20 cellular contexts compared by ENCODE assay signal in the genomic region with DNA sequence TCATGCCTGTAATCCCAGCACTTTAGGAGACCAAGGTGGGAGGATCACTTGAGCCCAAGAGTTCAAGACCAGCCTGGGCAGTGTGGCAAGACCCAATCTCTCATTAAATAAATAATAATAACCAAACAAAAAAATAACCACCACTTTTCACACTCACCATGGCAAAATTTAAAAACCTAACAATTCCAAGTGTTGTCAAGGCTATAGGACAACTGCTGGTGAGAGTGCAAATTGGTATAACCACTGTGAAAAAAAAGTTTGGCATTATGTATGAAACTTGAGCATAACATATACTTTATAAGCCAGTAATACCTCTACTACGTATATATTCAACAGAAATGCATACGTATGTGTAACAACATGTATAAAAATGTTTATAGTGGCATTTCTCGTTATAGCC. TPM values are rescaled to one million over a fixed set of nuclear protein-coding genes. Genes with fewer than 3 reads are reported as not detected.
A peak's percentile ranks its signal among the peaks of the same experiment; 100 is the strongest.
DNase-seq lines count a peak whose midpoint lies in the region; ATAC-seq, FAIRE-seq and TF ChIP-seq lines count a peak whose summit lies in the region.
"Had no signal": no experiment of that assay in that cellular context is flagged by ENCODE, and none has a peak within 500 bp of the region (broad histone marks: within the 10 kb centered on the region; RNA-seq: fewer than 3 reads in every experiment).

No MANE protein-coding gene starts in this region.

- peaks cover 16% of the 10 kb centered on the region for H3K79me2 ChIP-seq in HepG2 (ENCODE audit: insufficient read depth, low read length)

- no peaks in the 10 kb centered on the region; a peak in 1 of 5 replicates for H3K27me3 ChIP-seq in HepG2 (ENCODE audit: control insufficient read depth in 1 of 2, insufficient read depth in 2 of 2, low read length in 2 of 2)
- no peaks in the 10 kb centered on the region for H3K27me3 ChIP-seq in right lobe of liver
- H3K27me3 ChIP-seq in CD8-positive, alpha-beta T cell (ENCODE audit: insufficient read depth, low read length), result no peaks in the 10 kb centered on the region
- no peaks in the 10 kb centered on the region for H3K27me3 ChIP-seq in effector memory CD4-positive, alpha-beta T cell (replicated peaks; ENCODE audit: control insufficient read depth, insufficient read depth, low read length, poor library complexity, severe bottlenecking)
- H3K27me3 ChIP-seq: BLaER1 had no signal

- H3K4me1 ChIP-seq in HepG2 (ENCODE audit: insufficient read depth, low read length) (peaks cover 19% of the 10 kb centered on the region), right lobe of liver (peaks cover 0 to 47% (median 23%) of the 10 kb centered on the region in 4 donors)
- peaks cover 12% of the 10 kb centered on the region for H3K4me1 ChIP-seq in CD8-positive, alpha-beta T cell (ENCODE audit: insufficient read depth, low read length)
- no peaks in the 10 kb centered on the region for H3K4me1 ChIP-seq in effector memory CD4-positive, alpha-beta T cell (ENCODE audit: control insufficient read depth, insufficient read depth, low read length, poor library complexity, severe bottlenecking)

- TF ChIP-seq POLR2A in HepG2 (IDR thresholded peaks at IDR 0.05; ENCODE audit: insufficient read depth in 1 of 2, low read depth in 2 of 2, low read length in 2 of 2) (no peak), right lobe of liver (IDR thresholded peaks at IDR 0.05) (no peak)

- H3K4me3 Mint-ChIP-seq in CD8-positive, alpha-beta T cell, result no peak overlapping the region
- H3K4me3 Mint-ChIP-seq: B cell; CD4-positive, CD25-positive, alpha-beta regulatory T cell had no signal

- H3K27me3 Mint-ChIP-seq in CD8-positive, alpha-beta T cell (ENCODE audit: low read depth), result no peaks in the 10 kb centered on the region
- H3K27me3 Mint-ChIP-seq: B cell had no signal

- POLR2A ChIA-PET in HepG2 (lab: Yijun Ruan, JAX), result no interaction called here
- POLR2A ChIA-PET in CD8-positive, alpha-beta T cell (lab: Charles Lee), result no interaction called here

- CTCF ChIA-PET in HepG2 (lab: Yijun Ruan, JAX; ENCODE audit: low intra/inter-chr PET ratio, low total read pairs), result no interaction called here
- CTCF ChIA-PET in CD8-positive, alpha-beta T cell (lab: Charles Lee), result no interaction called here

- no TSS peak for BruUV-seq in HepG2 (replicated peaks; lab: Mats Ljungman, UMichigan)

- no peaks in the 10 kb centered on the region for H3K9me3 Mint-ChIP-seq in CD8-positive, alpha-beta T cell
- H3K9me3 Mint-ChIP-seq: CD4-positive, CD25-positive, alpha-beta regulatory T cell had no signal

- peaks cover 5 to 18% of the 10 kb centered on the region in 2 experiments for H3K36me3 ChIP-seq in HepG2 (replicated peaks in 1 of 2; ENCODE audit: control insufficient read depth in 1 of 2, insufficient read depth in 2 of 2, low read length in 2 of 2)
- H3K36me3 ChIP-seq in right lobe of liver, result no peaks in the 10 kb centered on the region
- H3K36me3 ChIP-seq in CD8-positive, alpha-beta T cell (ENCODE audit: insufficient read depth, low read length), result peaks cover 5% of the 10 kb centered on the region
- H3K36me3 ChIP-seq in effector memory CD4-positive, alpha-beta T cell (ENCODE audit: control insufficient read depth, insufficient read depth, low read length), result peaks cover 12% of the 10 kb centered on the region

- ATAC-seq in HepG2 (no peak), right lobe of liver (no peak)
- no peak for ATAC-seq in CD8-positive, alpha-beta T cell

- no peak overlapping the region for H3K9ac ChIP-seq in HepG2 (ENCODE audit: insufficient read depth, low read depth, low read length)
- H3K9ac ChIP-seq: BLaER1, GM23248 had no signal

- in situ Hi-C loops in HepG2 (cut with HindIII; ENCODE audit: extremely low pct_ligation_motif_present, low pct_unique_long_range_greater_than_20kb), result no loop called here

- H3K36me3 Mint-ChIP-seq in CD8-positive, alpha-beta T cell, result peaks cover 33% of the 10 kb centered on the region

- no peak overlapping the region for H2AFZ ChIP-seq in HepG2 (ENCODE audit: low read length)
- H2AFZ ChIP-seq: GM23248 had no signal

- intact Hi-C loops in HepG2 (cut with micrococcal nuclease; ENCODE audit: unreplicated experiment) (no loop called here), right lobe of liver (cut with DNase I) (no loop called here)
- intact Hi-C loops in CD8-positive, alpha-beta T cell (cut with DNase I, micrococcal nuclease), result no loop called here

- peaks cover 11% of the 10 kb centered on the region for H4K20me1 ChIP-seq in HepG2 (ENCODE audit: insufficient read depth, low read length)

- H3K27ac ChIP-seq in HepG2 (ENCODE audit: extremely low read length, insufficient read depth, low read length) (no peak overlapping the region), right lobe of liver (no peak overlapping the region)
- H3K27ac ChIP-seq in CD8-positive, alpha-beta T cell (ENCODE audit: low read depth, low read length), result no peak overlapping the region
- H3K27ac ChIP-seq in effector memory CD4-positive, alpha-beta T cell (ENCODE audit: insufficient read depth, low read length, poor library complexity, severe bottlenecking), result peak overlapping the region; percentile 3
- H3K27ac ChIP-seq: BLaER1, C4-2B, GM23248 had no signal

- no peak overlapping the region for H3K4me2 ChIP-seq in HepG2 (ENCODE audit: low read depth, low read length)
- H3K4me2 ChIP-seq: BLaER1 had no signal

- DNase-seq in HepG2 (ENCODE audit: low spot score) (no peak), right lobe of liver (no peak), DMS79 treated with DMSO at 0.1 percent for 48 hours (lab: John Stamatoyannopoulos, UW) (no peak), NCI-H1092 treated with DMSO at 0.1 percent for 48 hours (lab: John Stamatoyannopoulos, UW) (no peak)
- DNase-seq in CD8-positive, alpha-beta T cell, result no peak
- no peak for DNase-seq in effector memory CD4-positive, alpha-beta T cell
- DNase-seq: Calu3; CD4-positive, CD25-positive, alpha-beta regulatory T cell; COR-L47; DMS53; DND-41; GM23248; H7; HCEC 1CT had no signal

- WGBS in HepG2 (ENCODE audit: low lambda C conversion rate), result 98% methylated on average over 3 of the region's 3 CpGs
- 94% methylated on average over 3 of the region's 3 CpGs for WGBS in right lobe of liver (ENCODE audit: insufficient coverage, low coverage, low lambda C conversion rate, missing lambda C conversion rate)

- TF ChIP-seq EP300 in HepG2 (IDR thresholded peaks at IDR 0.05; ENCODE audit: low read depth in 2 of 2, low read length in 2 of 2) (no peak), HepG2 (CRISPR knock-in tag; IDR thresholded peaks at IDR 0.05; ENCODE audit: borderline replicate concordance) (no peak)

- H3K27ac Mint-ChIP-seq in CD8-positive, alpha-beta T cell, result peak overlapping the region; percentile 45
- H3K27ac Mint-ChIP-seq: B cell had no signal

- H3K4me1 Mint-ChIP-seq in CD8-positive, alpha-beta T cell (ENCODE audit: low read depth), result peaks cover 27% of the 10 kb centered on the region

- TF ChIP-seq RAD21 in HepG2 (CRISPR knock-in tag; IDR thresholded peaks at IDR 0.05), result no peak

- H3K4me3 ChIP-seq in HepG2 (replicated peaks in 1 of 3; ENCODE audit: insufficient read depth in 1 of 3, low read depth in 2 of 3, low read length in 3 of 3), result no peak overlapping the region
- H3K4me3 ChIP-seq in right lobe of liver, result no peak overlapping the region
- H3K4me3 ChIP-seq in CD8-positive, alpha-beta T cell (ENCODE audit: low read depth, low read length), result no peak overlapping the region
- H3K4me3 ChIP-seq in effector memory CD4-positive, alpha-beta T cell (ENCODE audit: insufficient read depth, low read depth, low read length, poor library complexity, severe bottlenecking), result no peak overlapping the region
- H3K4me3 ChIP-seq: BLaER1, GM23248 had no signal

- H3K9me3 ChIP-seq in HepG2 (ENCODE audit: low read length) (no peaks in the 10 kb centered on the region), right lobe of liver (no peaks in the 10 kb centered on the region)
- no peaks in the 10 kb centered on the region for H3K9me3 ChIP-seq in CD8-positive, alpha-beta T cell (ENCODE audit: low read length)
- no peaks in the 10 kb centered on the region for H3K9me3 ChIP-seq in effector memory CD4-positive, alpha-beta T cell (ENCODE audit: control insufficient read depth, low read length)
- H3K9me3 ChIP-seq: BLaER1 had no signal

- FAIRE-seq in HepG2 (lab: Jason Lieb, UNC), result no peak
- FAIRE-seq: G401.6, GM19239, H1 had no signal

- TF ChIP-seq CTCF in HepG2 (CRISPR knock-in tag; IDR thresholded peaks at IDR 0.05), result no peak
- no peak for TF ChIP-seq CTCF in right lobe of liver (IDR thresholded peaks at IDR 0.05)
- no peak for TF ChIP-seq CTCF in CD8-positive, alpha-beta T cell (IDR thresholded peaks at IDR 0.05)

RNA-seq across cellular contexts. Expression of gene PRR3, which starts 3.8 kb away (rescaled TPM):
- total RNA-seq in HepG2 (2016; rRNA removed; fragmentation: Illumina TruSeq; extraction: Trizol), result 13.9 and 14.6 TPM in 2 replicates
- 6.5 and 6.6 TPM in 2 replicates for total RNA-seq in HepG2 (2016; cell fraction: cytosol; rRNA removed; fragmentation: Illumina TruSeq; extraction: Trizol; ENCODE audit: low read depth)
- total RNA-seq in HepG2 (2016; cell fraction: insoluble cytoplasmic fraction; rRNA removed; fragmentation: Illumina TruSeq; extraction: Trizol), result 13.8 and 15.5 TPM in 2 replicates
- 12.6 and 13.1 TPM in 2 replicates for total RNA-seq in HepG2 (2016; cell fraction: membrane; rRNA removed; fragmentation: Illumina TruSeq; extraction: Trizol)
- total RNA-seq in HepG2 (2016; cell fraction: nucleus; rRNA removed; fragmentation: Illumina TruSeq; extraction: Trizol), result 11.4 and 14.4 TPM in 2 replicates
- 20.6 and 21.2 TPM in 2 replicates for polyA plus RNA-seq in HepG2 (2011; rRNA removed)
- polyA plus RNA-seq in HepG2 (2011; cell fraction: cytosol; rRNA removed), result 14.8 and 17.1 TPM in 2 replicates
- 16.1 and 23.0 TPM in 2 replicates for polyA plus RNA-seq in HepG2 (2011; cell fraction: nucleus; rRNA removed)
- polyA plus RNA-seq in HepG2 (2012), result 12.5 and 15.6 TPM in 2 replicates
- 5.9 and 6.1 TPM in 2 replicates for polyA plus RNA-seq in HepG2 (2016; cell fraction: cytosol; fragmentation: Illumina TruSeq; extraction: Trizol; ENCODE audit: low read depth)
- polyA plus RNA-seq in HepG2 (2016; cell fraction: insoluble cytoplasmic fraction; fragmentation: Illumina TruSeq; extraction: Trizol; ENCODE audit: low read depth), result 27.5 and 29.3 TPM in 2 replicates
- 13.6 and 13.9 TPM in 2 replicates for polyA plus RNA-seq in HepG2 (2016; cell fraction: membrane; fragmentation: Illumina TruSeq; extraction: Trizol; ENCODE audit: low read depth)
- polyA plus RNA-seq in HepG2 (2016; cell fraction: nucleus; fragmentation: Illumina TruSeq; extraction: Trizol; ENCODE audit: insufficient read depth, low read depth), result 25.4 and 26.7 TPM in 2 replicates
- polyA minus RNA-seq in HepG2 (2011; rRNA and poly(A)+ RNA removed; ENCODE audit: low replicate concordance), result 34.9 and 73.8 TPM in 2 replicates
- 4.9 and 5.8 TPM in 2 replicates for polyA minus RNA-seq in HepG2 (2011; cell fraction: cytosol; rRNA and poly(A)+ RNA removed)
- 20.6 and 27.1 TPM in 2 replicates for polyA minus RNA-seq in HepG2 (2011; cell fraction: nucleus; rRNA and poly(A)+ RNA removed)
- 1 to 10 TPM; 2.3 to 3.8 (median 2.6) TPM for total RNA-seq in right lobe of liver
- total RNA-seq in CD8-positive, alpha-beta T cell, result 10 to 100 TPM; 11.3 to 13.3 TPM

RNA-seq across cellular contexts. Expression of gene GNL1, which starts 4.6 kb away (rescaled TPM):
- total RNA-seq in HepG2 (2016; rRNA removed; fragmentation: Illumina TruSeq; extraction: Trizol) (54.8 and 55.6 TPM in 2 replicates), right lobe of liver (10 to 100 TPM in 5 of 6 experiments, 1 to 10 TPM in 1; 5.1 to 25.6 (median 19.8) TPM)
- total RNA-seq in HepG2 (2016; cell fraction: cytosol; rRNA removed; fragmentation: Illumina TruSeq; extraction: Trizol; ENCODE audit: low read depth), result 11.5 and 14.7 TPM in 2 replicates
- 48.5 and 56.5 TPM in 2 replicates for total RNA-seq in HepG2 (2016; cell fraction: insoluble cytoplasmic fraction; rRNA removed; fragmentation: Illumina TruSeq; extraction: Trizol)
- total RNA-seq in HepG2 (2016; cell fraction: membrane; rRNA removed; fragmentation: Illumina TruSeq; extraction: Trizol), result 23.9 and 27.8 TPM in 2 replicates
- total RNA-seq in HepG2 (2016; cell fraction: nucleus; rRNA removed; fragmentation: Illumina TruSeq; extraction: Trizol), result 27.7 and 34.5 TPM in 2 replicates
- polyA plus RNA-seq in HepG2 (2011; rRNA removed), result 35.0 and 46.8 TPM in 2 replicates
- polyA plus RNA-seq in HepG2 (2011; cell fraction: cytosol; rRNA removed), result 25.1 and 32.1 TPM in 2 replicates
- 40.6 and 54.9 TPM in 2 replicates for polyA plus RNA-seq in HepG2 (2011; cell fraction: nucleus; rRNA removed)
- polyA plus RNA-seq in HepG2 (2012), result 45.3 and 50.3 TPM in 2 replicates
- polyA plus RNA-seq in HepG2 (2016; cell fraction: cytosol; fragmentation: Illumina TruSeq; extraction: Trizol; ENCODE audit: low read depth), result 12.7 and 15.8 TPM in 2 replicates
- polyA plus RNA-seq in HepG2 (2016; cell fraction: insoluble cytoplasmic fraction; fragmentation: Illumina TruSeq; extraction: Trizol; ENCODE audit: low read depth), result 53.9 and 60.5 TPM in 2 replicates
- polyA plus RNA-seq in HepG2 (2016; cell fraction: membrane; fragmentation: Illumina TruSeq; extraction: Trizol; ENCODE audit: low read depth), result 19.5 and 25.2 TPM in 2 replicates
- polyA plus RNA-seq in HepG2 (2016; cell fraction: nucleus; fragmentation: Illumina TruSeq; extraction: Trizol; ENCODE audit: insufficient read depth, low read depth), result 84.3 and 89.3 TPM in 2 replicates
- polyA minus RNA-seq in HepG2 (2011; rRNA and poly(A)+ RNA removed; ENCODE audit: low replicate concordance), result 34.2 and 47.6 TPM in 2 replicates
- polyA minus RNA-seq in HepG2 (2011; cell fraction: cytosol; rRNA and poly(A)+ RNA removed), result 22.4 and 23.5 TPM in 2 replicates
- polyA minus RNA-seq in HepG2 (2011; cell fraction: nucleus; rRNA and poly(A)+ RNA removed), result 22.4 and 27.0 TPM in 2 replicates
- total RNA-seq in CD8-positive, alpha-beta T cell, result 100 to 1,000 TPM; 148 to 159 TPM

RNA-seq across cellular contexts. Expression of gene ABCF1, which starts 10.3 kb away (rescaled TPM):
- total RNA-seq in HepG2 (2016; rRNA removed; fragmentation: Illumina TruSeq; extraction: Trizol), result 98.9 and 104 TPM in 2 replicates
- total RNA-seq in HepG2 (2016; cell fraction: cytosol; rRNA removed; fragmentation: Illumina TruSeq; extraction: Trizol; ENCODE audit: low read depth), result 8.1 and 8.9 TPM in 2 replicates
- total RNA-seq in HepG2 (2016; cell fraction: insoluble cytoplasmic fraction; rRNA removed; fragmentation: Illumina TruSeq; extraction: Trizol), result 89.2 and 106 TPM in 2 replicates
- total RNA-seq in HepG2 (2016; cell fraction: membrane; rRNA removed; fragmentation: Illumina TruSeq; extraction: Trizol), result 23.0 and 27.5 TPM in 2 replicates
- total RNA-seq in HepG2 (2016; cell fraction: nucleus; rRNA removed; fragmentation: Illumina TruSeq; extraction: Trizol), result 61.2 and 71.0 TPM in 2 replicates
- polyA plus RNA-seq in HepG2 (2011; rRNA removed), result 25.4 and 33.7 TPM in 2 replicates
- 35.0 and 35.5 TPM in 2 replicates for polyA plus RNA-seq in HepG2 (2011; cell fraction: cytosol; rRNA removed)
- polyA plus RNA-seq in HepG2 (2011; cell fraction: nucleus; rRNA removed), result 75.1 and 116 TPM in 2 replicates
- 50.5 and 61.2 TPM in 2 replicates for polyA plus RNA-seq in HepG2 (2012)
- polyA plus RNA-seq in HepG2 (2016; cell fraction: cytosol; fragmentation: Illumina TruSeq; extraction: Trizol; ENCODE audit: low read depth), result 5.5 and 7.0 TPM in 2 replicates
- 87.5 and 108 TPM in 2 replicates for polyA plus RNA-seq in HepG2 (2016; cell fraction: insoluble cytoplasmic fraction; fragmentation: Illumina TruSeq; extraction: Trizol; ENCODE audit: low read depth)
- polyA plus RNA-seq in HepG2 (2016; cell fraction: membrane; fragmentation: Illumina TruSeq; extraction: Trizol; ENCODE audit: low read depth), result 13.4 and 16.7 TPM in 2 replicates
- 107 and 118 TPM in 2 replicates for polyA plus RNA-seq in HepG2 (2016; cell fraction: nucleus; fragmentation: Illumina TruSeq; extraction: Trizol; ENCODE audit: insufficient read depth, low read depth)
- 69.0 and 79.0 TPM in 2 replicates for polyA minus RNA-seq in HepG2 (2011; rRNA and poly(A)+ RNA removed; ENCODE audit: low replicate concordance)
- polyA minus RNA-seq in HepG2 (2011; cell fraction: cytosol; rRNA and poly(A)+ RNA removed), result 37.8 and 41.4 TPM in 2 replicates
- polyA minus RNA-seq in HepG2 (2011; cell fraction: nucleus; rRNA and poly(A)+ RNA removed), result 51.5 and 64.8 TPM in 2 replicates
- 10 to 100 TPM; 23.3 to 35.2 (median 26.8) TPM for total RNA-seq in right lobe of liver
- total RNA-seq in CD8-positive, alpha-beta T cell, result 100 to 1,000 TPM; 121 to 130 TPM

RNA-seq across cellular contexts. Expression of gene PPP1R10, which starts 56.1 kb away (rescaled TPM):
- 19.5 and 38.4 TPM in 2 replicates for total RNA-seq in HepG2 (2016; rRNA removed; fragmentation: Illumina TruSeq; extraction: Trizol)
- total RNA-seq in HepG2 (2016; cell fraction: cytosol; rRNA removed; fragmentation: Illumina TruSeq; extraction: Trizol; ENCODE audit: low read depth), result 5.1 and 5.4 TPM in 2 replicates
- total RNA-seq in HepG2 (2016; cell fraction: insoluble cytoplasmic fraction; rRNA removed; fragmentation: Illumina TruSeq; extraction: Trizol), result 13.2 and 42.6 TPM in 2 replicates
- total RNA-seq in HepG2 (2016; cell fraction: membrane; rRNA removed; fragmentation: Illumina TruSeq; extraction: Trizol), result 19.2 and 21.3 TPM in 2 replicates
- total RNA-seq in HepG2 (2016; cell fraction: nucleus; rRNA removed; fragmentation: Illumina TruSeq; extraction: Trizol), result 91.7 and 92.9 TPM in 2 replicates
- polyA plus RNA-seq in HepG2 (2011; rRNA removed), result 24.2 and 26.3 TPM in 2 replicates
- 7.9 and 8.8 TPM in 2 replicates for polyA plus RNA-seq in HepG2 (2011; cell fraction: cytosol; rRNA removed)
- 65.0 and 73.1 TPM in 2 replicates for polyA plus RNA-seq in HepG2 (2011; cell fraction: nucleus; rRNA removed)
- polyA plus RNA-seq in HepG2 (2012), result 21.8 and 27.4 TPM in 2 replicates
- 1.3 and 1.7 TPM in 2 replicates for polyA plus RNA-seq in HepG2 (2016; cell fraction: cytosol; fragmentation: Illumina TruSeq; extraction: Trizol; ENCODE audit: low read depth)
- polyA plus RNA-seq in HepG2 (2016; cell fraction: insoluble cytoplasmic fraction; fragmentation: Illumina TruSeq; extraction: Trizol; ENCODE audit: low read depth), result 13.5 and 21.2 TPM in 2 replicates
- polyA plus RNA-seq in HepG2 (2016; cell fraction: membrane; fragmentation: Illumina TruSeq; extraction: Trizol; ENCODE audit: low read depth), result 3.0 and 3.3 TPM in 2 replicates
- polyA plus RNA-seq in HepG2 (2016; cell fraction: nucleus; fragmentation: Illumina TruSeq; extraction: Trizol; ENCODE audit: insufficient read depth, low read depth), result 51.3 and 58.2 TPM in 2 replicates
- polyA minus RNA-seq in HepG2 (2011; rRNA and poly(A)+ RNA removed; ENCODE audit: low replicate concordance), result 75.0 and 146 TPM in 2 replicates
- 20.5 and 21.2 TPM in 2 replicates for polyA minus RNA-seq in HepG2 (2011; cell fraction: cytosol; rRNA and poly(A)+ RNA removed)
- polyA minus RNA-seq in HepG2 (2011; cell fraction: nucleus; rRNA and poly(A)+ RNA removed), result 501 and 572 TPM in 2 replicates
- total RNA-seq in right lobe of liver, result 10 to 100 TPM; 19.0 to 45.1 (median 32.4) TPM
- total RNA-seq in CD8-positive, alpha-beta T cell, result 10 to 100 TPM; 85.5 to 95.4 TPM

RNA-seq across cellular contexts. Expression of gene MRPS18B, which starts 56.7 kb away (rescaled TPM):
- total RNA-seq in HepG2 (2016; rRNA removed; fragmentation: Illumina TruSeq; extraction: Trizol) (125 and 143 TPM in 2 replicates), right lobe of liver (10 to 100 TPM; 43.3 to 73.9 (median 56.2) TPM)
- total RNA-seq in HepG2 (2016; cell fraction: cytosol; rRNA removed; fragmentation: Illumina TruSeq; extraction: Trizol; ENCODE audit: low read depth), result 32.6 TPM in 2 replicates
- 120 and 146 TPM in 2 replicates for total RNA-seq in HepG2 (2016; cell fraction: insoluble cytoplasmic fraction; rRNA removed; fragmentation: Illumina TruSeq; extraction: Trizol)
- 53.3 and 56.2 TPM in 2 replicates for total RNA-seq in HepG2 (2016; cell fraction: membrane; rRNA removed; fragmentation: Illumina TruSeq; extraction: Trizol)
- 38.3 and 39.9 TPM in 2 replicates for total RNA-seq in HepG2 (2016; cell fraction: nucleus; rRNA removed; fragmentation: Illumina TruSeq; extraction: Trizol)
- 120 and 131 TPM in 2 replicates for polyA plus RNA-seq in HepG2 (2011; rRNA removed)
- polyA plus RNA-seq in HepG2 (2011; cell fraction: cytosol; rRNA removed), result 137 and 149 TPM in 2 replicates
- 25.6 and 35.8 TPM in 2 replicates for polyA plus RNA-seq in HepG2 (2011; cell fraction: nucleus; rRNA removed)
- polyA plus RNA-seq in HepG2 (2012), result 83.8 and 84.0 TPM in 2 replicates
- 28.1 and 28.2 TPM in 2 replicates for polyA plus RNA-seq in HepG2 (2016; cell fraction: cytosol; fragmentation: Illumina TruSeq; extraction: Trizol; ENCODE audit: low read depth)
- polyA plus RNA-seq in HepG2 (2016; cell fraction: insoluble cytoplasmic fraction; fragmentation: Illumina TruSeq; extraction: Trizol; ENCODE audit: low read depth), result 143 and 157 TPM in 2 replicates
- 41.0 and 43.8 TPM in 2 replicates for polyA plus RNA-seq in HepG2 (2016; cell fraction: membrane; fragmentation: Illumina TruSeq; extraction: Trizol; ENCODE audit: low read depth)
- 60.4 and 64.4 TPM in 2 replicates for polyA plus RNA-seq in HepG2 (2016; cell fraction: nucleus; fragmentation: Illumina TruSeq; extraction: Trizol; ENCODE audit: insufficient read depth, low read depth)
- 114 and 157 TPM in 2 replicates for polyA minus RNA-seq in HepG2 (2011; rRNA and poly(A)+ RNA removed; ENCODE audit: low replicate concordance)
- polyA minus RNA-seq in HepG2 (2011; cell fraction: cytosol; rRNA and poly(A)+ RNA removed), result 64.3 and 74.7 TPM in 2 replicates
- polyA minus RNA-seq in HepG2 (2011; cell fraction: nucleus; rRNA and poly(A)+ RNA removed), result 20.7 and 27.8 TPM in 2 replicates
- total RNA-seq in CD8-positive, alpha-beta T cell, result 10 to 100 TPM; 13.5 to 16.4 TPM
